ENCODE assay signal across 9 cellular contexts in genomic region chr10:119658274-119658673, GRCh38. TPM values are rescaled to one million over a fixed set of nuclear protein-coding genes. Genes with fewer than 3 reads are reported as not detected.
DNase-seq lines count a peak whose midpoint lies in the region; ATAC-seq, FAIRE-seq and TF ChIP-seq lines count a peak whose summit lies in the region.
"Had no signal": no experiment of that assay in that cellular context is flagged by ENCODE, and none has a peak within 500 bp of the region (broad histone marks: within the 10 kb centered on the region; RNA-seq: fewer than 3 reads in every experiment).

No MANE protein-coding gene starts in this region.

- SMC1A ChIA-PET in GM12878 (lab: Charles Lee; ENCODE audit: uncharacterized antibody, unreplicated experiment): no interaction called here

- POLR2A ChIA-PET in AG04449 (lab: Yijun Ruan, JAX): interaction anchor here (0.5 to 1.8 kb wide), 5 partner anchors 9 to 116 kb away, joined by 3 to 9 read pairs (median 3); partner anchors contain the start of genes INPP5F and RGS10
- POLR2A ChIA-PET in GM12878 (lab: Charles Lee): no interaction called here

- RAD21 ChIA-PET in GM12878 (lab: Charles Lee; ENCODE audit: unreplicated experiment): interaction anchor here (0.6 kb wide), 1 partner anchor 205 kb away, joined by 3 read pairs; no protein-coding TSS in a partner anchor

- ATAC-seq in GM12878 (peak; percentile 12; the same call in 2 of the 3 replicates), GM18870 (IDR thresholded peaks at IDR 0.05; ENCODE audit: unreplicated experiment) (no peak), GM21529 (IDR thresholded peaks at IDR 0.05; ENCODE audit: unreplicated experiment) (no peak)

- 68% methylated on average over 13 of the region's 13 CpGs for WGBS in GM12878 (ENCODE audit: insufficient coverage, insufficient replicate concordance, low lambda C conversion rate, missing lambda C conversion rate)

- DNase-seq in AG04449 (ENCODE audit: low read depth, low spot score): peak; percentile 47
- peak; percentile 91 for DNase-seq in HPDE6-E6E7 (ENCODE audit: extremely low spot score)
- no peak for DNase-seq in GM12878 (ENCODE audit: low read depth, low spot score)
- no peak for DNase-seq in LoVo (ENCODE audit: low spot score)

- H3K79me2 ChIP-seq in GM12878 (ENCODE audit: control insufficient read depth, insufficient read depth, low read length): no peaks in the 10 kb centered on the region

- no TSS peak for BruUV-seq in GM12878 (replicated peaks; lab: Mats Ljungman, UMichigan)

- H4K20me1 ChIP-seq in GM12878 (ENCODE audit: control insufficient read depth, insufficient read depth): no peaks in the 10 kb centered on the region

- H3K4me1 ChIP-seq in GM12878 (ENCODE audit: control insufficient read depth, insufficient read depth, low read length): no peaks in the 10 kb centered on the region
- H3K4me1 ChIP-seq in iPS-20b (ENCODE audit: insufficient read depth, low read length): peaks cover 13% of the 10 kb centered on the region

- in situ Hi-C loops in GM12878 (cut with MboI): no loop called here

- H3K27me3 ChIP-seq in GM12878 (replicated peaks in 1 of 2; ENCODE audit: control insufficient read depth in 2 of 2, insufficient read depth in 2 of 2, low read length in 1 of 2) (no peaks in the 10 kb centered on the region), iPS-20b (ENCODE audit: insufficient read depth, low read length) (no peaks in the 10 kb centered on the region)

- H3K4me2 ChIP-seq in GM12878 (ENCODE audit: control insufficient read depth, insufficient read depth): no peak overlapping the region

- TF ChIP-seq POLR2A in GM12878 (IDR thresholded peaks at IDR 0.05; ENCODE audit: low read depth, low read length): no peak

- TF ChIP-seq EP300 in GM12878 (IDR thresholded peaks at IDR 0.05; ENCODE audit: borderline replicate concordance in 1 of 2, control insufficient read depth in 1 of 2, low read depth in 2 of 2, low read length in 2 of 2): no peak

- FAIRE-seq in GM12878 (lab: Jason Lieb, UNC): no peak
- FAIRE-seq: colon had no signal

- H3K27ac ChIP-seq in GM12878 (ENCODE audit: control insufficient read depth, insufficient read depth) (no peak overlapping the region), iPS-20b (ENCODE audit: low read length) (no peak overlapping the region), skin epidermis (peak overlapping the region in 14 of 21 experiments; percentile 6 to 99 (median 36))

- H3K4me3 ChIP-seq in AG04449 (ENCODE audit: low read depth, low read length) (peak overlapping the region; percentile 30), GM12878 (no peak overlapping the region), iPS-20b (ENCODE audit: low read length) (no peak overlapping the region), skin epidermis (no peak overlapping the region)

- H3K9me3 ChIP-seq in GM12878 (replicated peaks; ENCODE audit: control insufficient read depth, insufficient read depth, low read length) (no peaks in the 10 kb centered on the region), iPS-20b (ENCODE audit: insufficient read depth, low read depth, low read length) (no peaks in the 10 kb centered on the region)

- H3K9ac ChIP-seq in GM12878 (ENCODE audit: control insufficient read depth, insufficient read depth, low read length): no peak overlapping the region
- peak overlapping the region; percentile 36; the same call in 1 of the 2 replicates for H3K9ac ChIP-seq in iPS-20b (ENCODE audit: low read depth, low read length)

- H2AFZ ChIP-seq in GM12878 (ENCODE audit: control insufficient read depth, low read depth, low read length): no peak overlapping the region

- no peak for TF ChIP-seq CTCF in AG04449 (IDR thresholded peaks at IDR 0.05; ENCODE audit: insufficient read depth, low read length, missing control alignments)
- TF ChIP-seq CTCF in GM12878 (IDR thresholded peaks at IDR 0.05 in 2 of 3, conservative IDR thresholded peaks at IDR 0.05 in 1 of 3; ENCODE audit: control insufficient read depth in 2 of 3, extremely low read depth in 1 of 3, insufficient read depth in 1 of 3, low read depth in 3 of 3, low read length in 3 of 3): no peak

- CTCF ChIA-PET in AG04449 (lab: Yijun Ruan, JAX): no interaction called here
- CTCF ChIA-PET in GM12878 (lab: Yijun Ruan, JAX): interaction anchor here (2.7 kb wide), 1 partner anchor 56 kb away, joined by 7 read pairs; no protein-coding TSS in a partner anchor

- intact Hi-C loops in GM12878 (cut with micrococcal nuclease; ENCODE audit: unreplicated experiment): no loop called here

- no peak for TF ChIP-seq RAD21 in GM12878 (IDR thresholded peaks at IDR 0.05; ENCODE audit: insufficient read depth, low read depth, low read length)

- peaks cover 0 to 1% of the 10 kb centered on the region in 2 experiments; a peak in 1 of 4 replicates for H3K36me3 ChIP-seq in GM12878 (ENCODE audit: control insufficient read depth in 2 of 2, insufficient read depth in 2 of 2, low read length in 1 of 2)
- no peaks in the 10 kb centered on the region for H3K36me3 ChIP-seq in iPS-20b (ENCODE audit: insufficient read depth, low read depth, low read length)

TF ChIP-seq in GM12878, 131 proteins besides CTCF, POLR2A, EP300 and RAD21 (continues in another document):
- TF ChIP-seq EED (IDR thresholded peaks at IDR 0.05; ENCODE audit: low read depth) (no peak), CEBPB (IDR thresholded peaks at IDR 0.05; ENCODE audit: borderline replicate concordance in 1 of 2, low read depth in 2 of 2, low read length in 2 of 2) (no peak), MTA2 (IDR thresholded peaks at IDR 0.05; ENCODE audit: low read depth) (no peak), E4F1 (IDR thresholded peaks at IDR 0.05; ENCODE audit: borderline replicate concordance, partially characterized antibody) (no peak), IKZF1 (conservative IDR thresholded peaks at IDR 0.05) (no peak), CHD4 (IDR thresholded peaks at IDR 0.05) (no peak), CREB1 (IDR thresholded peaks at IDR 0.05; ENCODE audit: low read depth) (no peak), FOXM1 (IDR thresholded peaks at IDR 0.05; ENCODE audit: low read depth, low read length) (no peak), CBX5 (IDR thresholded peaks at IDR 0.05; ENCODE audit: low read depth) (no peak), ZNF622 (IDR thresholded peaks at IDR 0.05) (no peak), EGR1 (IDR thresholded peaks at IDR 0.05; ENCODE audit: borderline replicate concordance in 1 of 2, low read depth in 2 of 2, low read length in 2 of 2) (no peak), USF1 (IDR thresholded peaks at IDR 0.05; ENCODE audit: borderline replicate concordance, extremely low read length, insufficient read depth, low read depth, low read length) (no peak)
- TF ChIP-seq, protein P1, sequence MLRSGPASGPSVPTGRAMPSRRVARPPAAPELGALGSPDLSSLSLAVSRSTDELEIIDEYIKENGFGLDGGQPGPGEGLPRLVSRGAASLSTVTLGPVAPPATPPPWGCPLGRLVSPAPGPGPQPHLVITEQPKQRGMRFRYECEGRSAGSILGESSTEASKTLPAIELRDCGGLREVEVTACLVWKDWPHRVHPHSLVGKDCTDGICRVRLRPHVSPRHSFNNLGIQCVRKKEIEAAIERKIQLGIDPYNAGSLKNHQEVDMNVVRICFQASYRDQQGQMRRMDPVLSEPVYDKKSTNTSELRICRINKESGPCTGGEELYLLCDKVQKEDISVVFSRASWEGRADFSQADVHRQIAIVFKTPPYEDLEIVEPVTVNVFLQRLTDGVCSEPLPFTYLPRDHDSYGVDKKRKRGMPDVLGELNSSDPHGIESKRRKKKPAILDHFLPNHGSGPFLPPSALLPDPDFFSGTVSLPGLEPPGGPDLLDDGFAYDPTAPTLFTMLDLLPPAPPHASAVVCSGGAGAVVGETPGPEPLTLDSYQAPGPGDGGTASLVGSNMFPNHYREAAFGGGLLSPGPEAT (IDR thresholded peaks at IDR 0.05; ENCODE audit: low read depth): no peak

RNA-seq across cellular contexts. Expression of gene BAG3, which starts 7.1 kb away (rescaled TPM):
- 4.6 and 4.7 TPM in 2 replicates for total RNA-seq in GM12878 (2013; cell fraction: nucleolus; rRNA removed)
- 3.3 and 4.1 TPM in 2 replicates for total RNA-seq in GM12878 (2014; rRNA removed)
- 2.3 and 2.5 TPM in 2 replicates for total RNA-seq in GM12878 (2014; rRNA removed; fragmentation: Illumina TruSeq; extraction: Trizol)
- 11.1 and 11.4 TPM in 2 replicates for total RNA-seq in GM12878 (2021)
- polyA plus RNA-seq in GM12878 (2011; ENCODE audit: low read depth): 1.6 TPM
- polyA plus RNA-seq in GM12878 (2011; rRNA removed): 0.56 and 0.71 TPM in 2 replicates
- 1.6 and 2.3 TPM in 2 replicates for polyA plus RNA-seq in GM12878 (2011; cell fraction: cytosol; rRNA removed)
- polyA plus RNA-seq in GM12878 (2011; cell fraction: nucleus; rRNA removed): 2.7 and 4.6 TPM in 2 replicates
- polyA plus RNA-seq in GM12878 (2012): 2.3 and 2.7 TPM in 2 replicates
- 4.7 and 7.1 TPM in 2 replicates for polyA plus RNA-seq in GM12878 (2014; fragmentation: Illumina TruSeq; extraction: Trizol)
- 1 to 10 TPM; 1.8 to 2.7 TPM for polyA plus RNA-seq in GM12878 (2014; fragmentation: Nextera tagmentation; extraction: Ambion mirVana)
- polyA plus RNA-seq in GM12878 (2014; rRNA removed): 4.6 and 5.4 TPM in 2 replicates
- polyA plus RNA-seq in GM12878 (2016; fragmentation: Nextera tagmentation; extraction: Ambion mirVana): 10 to 100 TPM; 13.9 to 14.1 TPM
- 0.59 and 0.98 TPM in 2 replicates for polyA minus RNA-seq in GM12878 (2011; rRNA and poly(A)+ RNA removed)
- polyA minus RNA-seq in GM12878 (2011; cell fraction: cytosol; rRNA and poly(A)+ RNA removed): 2.5 and 2.7 TPM in 2 replicates
- 1.7 and 2.4 TPM in 2 replicates for polyA minus RNA-seq in GM12878 (2011; cell fraction: nucleus; rRNA and poly(A)+ RNA removed)

Comparison
In these comparisons a context has a peak if more than half of its experiments do, and no peak if none do; other contexts are left out.
1. DNase-seq: peak in AG04449 (single experiment) and HPDE6-E6E7 (single experiment); none in GM12878 (single experiment) and LoVo (single experiment).
2. H3K27ac ChIP-seq: peak in skin epidermis (14 of 21); none in GM12878 (single experiment) and iPS-20b (single experiment).